9 cellular contexts compared by ENCODE assay signal in the genomic region with DNA sequence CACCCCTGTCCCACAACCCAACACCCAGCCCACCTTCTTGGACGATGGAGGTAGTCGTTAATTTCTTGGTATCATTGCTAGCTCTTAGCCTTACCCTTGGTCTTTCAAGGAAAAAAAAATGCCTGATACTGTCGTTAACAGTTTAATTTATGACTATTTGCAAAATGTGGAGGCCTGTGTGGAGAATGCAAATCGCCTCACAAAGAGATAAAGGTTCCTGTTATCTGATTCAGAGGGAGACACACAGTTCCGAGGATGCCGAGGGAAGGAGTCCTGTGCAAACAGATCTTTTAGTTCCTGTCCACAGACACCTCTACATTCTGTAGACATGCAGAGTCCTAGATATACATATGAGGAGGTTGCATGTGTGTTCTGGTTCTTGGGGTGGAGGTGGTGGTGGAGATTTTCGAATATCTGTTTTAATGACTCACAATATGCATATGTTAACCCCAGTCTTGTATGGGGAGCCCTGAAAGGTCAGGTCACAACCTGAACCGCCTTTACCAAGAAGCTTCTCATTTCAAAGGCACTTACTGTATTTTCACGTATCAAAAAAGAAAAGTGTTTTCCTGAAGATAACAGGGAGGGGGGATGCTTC. TPM values are rescaled to one million over a fixed set of nuclear protein-coding genes. Genes with fewer than 3 reads are reported as not detected.
A peak's percentile ranks its signal among the peaks of the same experiment; 100 is the strongest.
DNase-seq lines count a peak whose midpoint lies in the region; ATAC-seq and TF ChIP-seq lines count a peak whose summit lies in the region.
"Had no signal": no experiment of that assay in that cellular context is flagged by ENCODE, and none has a peak within 500 bp of the region (broad histone marks: within the 10 kb centered on the region; RNA-seq: fewer than 3 reads in every experiment).

No MANE protein-coding gene starts in this region.

- TF ChIP-seq CTCF in heart right ventricle (IDR thresholded peaks at IDR 0.05) (no peak), choroid plexus epithelial cell (conservative IDR thresholded peaks at IDR 0.05; ENCODE audit: low read depth, low read length) (no peak), uterus (IDR thresholded peaks at IDR 0.05) (no peak), GM10248 (IDR thresholded peaks at IDR 0.05; ENCODE audit: control extremely low read depth, extremely low read depth, low read depth, missing control alignments) (no peak)

- DNase-seq in heart right ventricle (no peak), left ventricle myocardium superior (no peak), choroid plexus epithelial cell (ENCODE audit: low read depth) (peak; percentile 27), uterus (no peak), GM10248 (ENCODE audit: extremely low spot score) (no peak), SHP77 treated with DMSO at 0.1 percent for 48 hours (lab: John Stamatoyannopoulos, UW) (no peak)
- DNase-seq in activated effector memory CD4-positive, alpha-beta T cell treated with anti-CD3 and anti-CD28 coated beads, Interleukin-2, amount 50 U/mL, for 16 hours: no peak

- H3K4me3 ChIP-seq in heart right ventricle (peak overlapping the region; percentile 61 to 87 (median 76)), choroid plexus epithelial cell (ENCODE audit: low read depth, low read length) (peak overlapping the region; percentile 94), mucosa of rectum (ENCODE audit: low read length in 2 of 2) (peak overlapping the region; percentile 94 to 96), uterus (peak overlapping the region; percentile 84 to 90)
- H3K4me3 ChIP-seq: BLaER1 had no signal

- ATAC-seq in heart right ventricle: no peak
- no peak for ATAC-seq in left ventricle myocardium superior

- peaks cover 0 to 25% (median 8%) of the 10 kb centered on the region in 9 donors for H3K4me1 ChIP-seq in heart right ventricle
- H3K4me1 ChIP-seq in mucosa of rectum (ENCODE audit: control insufficient read depth in 2 of 2, insufficient read depth in 2 of 2, low read length in 2 of 2): peaks cover 8 to 22% of the 10 kb centered on the region in 2 donors
- H3K4me1 ChIP-seq in uterus: no peaks in the 10 kb centered on the region
- H3K4me1 ChIP-seq: BLaER1 had no signal

- no peak for TF ChIP-seq POLR2A in uterus (IDR thresholded peaks at IDR 0.05)

- no peaks in the 10 kb centered on the region for H3K9me3 ChIP-seq in heart right ventricle
- no peaks in the 10 kb centered on the region for H3K9me3 ChIP-seq in mucosa of rectum (ENCODE audit: control insufficient read depth in 2 of 2, low read length in 2 of 2)
- H3K9me3 ChIP-seq in uterus: no peaks in the 10 kb centered on the region

- peaks cover 0 to 41% (median 7%) of the 10 kb centered on the region in 9 donors for H3K36me3 ChIP-seq in heart right ventricle
- peaks cover 5 to 9% of the 10 kb centered on the region in 2 donors for H3K36me3 ChIP-seq in mucosa of rectum (ENCODE audit: control insufficient read depth in 2 of 2, insufficient read depth in 2 of 2, low read length in 2 of 2)
- H3K36me3 ChIP-seq in uterus: no peaks in the 10 kb centered on the region
- H3K36me3 ChIP-seq: BLaER1 had no signal

- H3K9ac ChIP-seq in mucosa of rectum (ENCODE audit: low read depth in 1 of 2, low read length in 2 of 2): peak overlapping the region; percentile 18 to 89
- H3K9ac ChIP-seq: BLaER1 had no signal

- POLR2A ChIA-PET in GM10248 (lab: Yijun Ruan, JAX): no interaction called here

- intact Hi-C loops in heart right ventricle (cut with DNase I) (loop anchor here in 4 of 10 donors (10.0 kb wide), 5 partner anchors 281 to 1921 kb away; no protein-coding TSS in a partner anchor), left ventricle myocardium superior (cut with micrococcal nuclease) (no loop called here), uterus (cut with DNase I; ENCODE audit: low total_unique reads) (no loop called here)

- peak overlapping the region; percentile 77 to 96 (median 90) for H3K27ac ChIP-seq in heart right ventricle
- peak overlapping the region; percentile 78 to 89 for H3K27ac ChIP-seq in mucosa of rectum (ENCODE audit: low read depth in 2 of 2, low read length in 2 of 2)
- H3K27ac ChIP-seq in uterus: peak overlapping the region; percentile 94 to 100
- H3K27ac ChIP-seq: BLaER1 had no signal

- CTCF ChIA-PET in GM10248 (lab: Yijun Ruan, JAX): interaction anchor here (1.8 to 3.3 kb wide), 3 partner anchors 9 to 20 kb away, joined by 7 to 16 read pairs (median 14); no protein-coding TSS in a partner anchor

- 7 to 16% methylated on average over 9 of the region's 9 CpGs for WGBS in heart right ventricle, 2 donors

- H3K27me3 ChIP-seq in heart right ventricle: peaks cover 0 to 97% (median 18%) of the 10 kb centered on the region in 7 donors
- no peaks in the 10 kb centered on the region for H3K27me3 ChIP-seq in mucosa of rectum (ENCODE audit: control insufficient read depth in 2 of 2, insufficient read depth in 2 of 2, low read length in 2 of 2)
- H3K27me3 ChIP-seq in uterus: no peaks in the 10 kb centered on the region

RNA-seq across cellular contexts. Expression of gene NR2F2, which starts 5.6 kb away (rescaled TPM):
- total RNA-seq in heart right ventricle: 10 to 100 TPM in 8 of 10 donors, 1 to 10 TPM in 2; 8.2 to 31.7 (median 14.3) TPM
- 10 to 100 TPM; 21.1 to 22.9 TPM for polyA plus RNA-seq in heart right ventricle
- 18.0 TPM for total RNA-seq in left ventricle myocardium superior
- 100 to 1,000 TPM in 1 of 4 donors, 10 to 100 TPM in 3; 23.6 to 255 (median 51.9) TPM for total RNA-seq in uterus
